19 cellular contexts compared by ENCODE assay signal in the genomic region with DNA sequence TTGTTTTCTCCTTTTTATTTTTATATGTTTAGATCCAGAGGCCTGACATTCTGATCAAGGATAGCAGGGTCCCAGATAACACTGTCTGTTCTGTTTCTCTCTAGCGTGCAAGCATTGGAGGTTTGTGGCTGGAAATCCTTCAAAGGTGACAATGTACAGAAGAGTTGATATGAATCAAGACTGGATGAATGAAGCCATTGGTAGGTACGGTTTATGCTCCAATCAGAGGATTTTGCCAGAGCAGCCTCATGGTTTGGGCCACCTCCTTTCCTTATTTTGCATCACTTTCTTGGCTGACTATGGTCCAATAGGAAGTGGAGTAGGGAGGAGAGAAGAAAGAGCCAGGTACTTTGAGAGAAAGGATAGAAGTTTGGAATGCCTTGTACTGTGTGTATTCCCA.
"Had no signal": no experiment of that assay in that cellular context is flagged by ENCODE, and none has a peak within 500 bp of the region (broad histone marks: within the 10 kb centered on the region; RNA-seq: fewer than 3 reads in every experiment).

No MANE protein-coding gene starts in this region.

- H3K4me1 ChIP-seq: upper lobe of right lung had no signal

- H3K9me3 ChIP-seq: esophagus squamous epithelium, SK-N-SH, thoracic aorta, upper lobe of right lung had no signal

- H3K36me3 ChIP-seq: esophagus squamous epithelium, thoracic aorta, upper lobe of right lung had no signal

- H3K27me3 ChIP-seq: esophagus squamous epithelium, upper lobe of right lung had no signal

- DNase-seq: activated CD4-positive, alpha-beta memory T cell treated with anti-CD3 and anti-CD28 coated beads, Interleukin-2, amount 10 ng/mL, durations not matched to agents 7 days and 5 days; activated CD4-positive, alpha-beta T cell treated with anti-CD3 and anti-CD28 coated beads for 48 hours; activated CD4-positive, CD25-positive, alpha-beta regulatory T cell; activated CD8-positive, alpha-beta memory T cell treated with anti-CD3 and anti-CD28 coated beads, Interleukin-2, amount 10 ng/mL, durations not matched to agents 7 days and 5 days; esophagus squamous epithelium; hippocampal formation; midbrain; posterior cingulate gyrus; retina; SK-N-SH; stimulated activated CD4-positive, alpha-beta T cell treated with anti-CD3 and anti-CD28 coated beads, Interleukin-15, amount 100 ng/mL, for 24 hours; stimulated activated CD4-positive, alpha-beta T cell treated with anti-CD3 and anti-CD28 coated beads, Interleukin-4, amount 100 ng/mL, for 1 hour; T-helper 1 cell; T-helper 9 cell; upper lobe of right lung had no signal

- H3K27ac ChIP-seq: upper lobe of right lung had no signal

- H3K4me3 ChIP-seq: coronary artery, esophagus squamous epithelium, lung, thoracic aorta, upper lobe of right lung had no signal

- ATAC-seq: activated CD8-positive, alpha-beta memory T cell treated with anti-CD3 and anti-CD28 coated beads, Interleukin-2, amount 10 ng/mL, durations not matched to agents 7 days and 5 days; stimulated activated memory B cell treated with anti-CD40 and anti-IgM and Interleukin-4, amounts not matched to agents 10 μg/mL and 1 μg/mL and 100 μg/mL, for 72 hours; upper lobe of right lung had no signal
